In genomic region chr11:66078949-66079348, GRCh38 we compare ENCODE assay signal across 10 cellular contexts. TPM values are rescaled to one million over a fixed set of nuclear protein-coding genes. Genes with fewer than 3 reads are reported as not detected.
DNase-seq lines count a peak whose midpoint lies in the region; ATAC-seq and TF ChIP-seq lines count a peak whose summit lies in the region.
"Not testable (repeated sequence)": the region's sequence is repeated elsewhere in the genome, so short reads cannot be mapped to it uniquely, and the experiment has no call there.
"Had no signal": no experiment of that assay in that cellular context is flagged by ENCODE, and none has a peak within 500 bp of the region (broad histone marks: within the 10 kb centered on the region; RNA-seq: fewer than 3 reads in every experiment).

No MANE protein-coding gene starts in this region.

- peak in 1 of 7 experiments; percentile 32 for DNase-seq in CD8-positive, alpha-beta T cell
- DNase-seq in RPMI8226 = peak; percentile 72
- not testable (repeated sequence) for DNase-seq in activated CD4-positive, alpha-beta T cell treated with anti-CD3 and anti-CD28 coated beads, Interleukin-2, amount 10 ng/mL, durations not matched to agents 7 days and 5 days; central memory CD8-positive, alpha-beta T cell (ENCODE audit: low spot score in 2 of 2); trophoblast cell
- DNase-seq in activated naive CD4-positive, alpha-beta T cell treated with anti-CD3 and anti-CD28 coated beads for 36 hours = peak; percentile 47
- DNase-seq in mesenchymal stem cell = peak; percentile 40

- H4K12ac ChIP-seq in trophoblast cell (ENCODE audit: low read depth, low read length) = not testable (repeated sequence)

- H3K9me3 Mint-ChIP-seq in CD8-positive, alpha-beta T cell; activated CD4-positive, alpha-beta T cell treated with anti-CD3 and anti-CD28 coated beads, Interleukin-2, amount 10 ng/mL, durations not matched to agents 7 days and 5 days; activated naive CD4-positive, alpha-beta T cell treated with anti-CD3 and anti-CD28 coated beads for 36 hours; central memory CD8-positive, alpha-beta T cell: not testable (repeated sequence)

- not testable (repeated sequence) for H3K4ac ChIP-seq in mesenchymal stem cell (ENCODE audit: low read depth in 1 of 2, low read length in 2 of 2)
- H3K4ac ChIP-seq in trophoblast cell (ENCODE audit: low read depth, low read length) = peak overlapping the region; percentile 64

- POLR2A ChIA-PET in CD8-positive, alpha-beta T cell (lab: Charles Lee) = interaction anchor here (0.6 to 1.5 kb wide), 4 partner anchors 12 to 581 kb away, joined by 3 to 5 read pairs (median 4); no protein-coding TSS in a partner anchor
- POLR2A ChIA-PET in activated CD4-positive, alpha-beta T cell treated with anti-CD3 and anti-CD28 coated beads, Interleukin-2, amount 10 ng/mL, durations not matched to agents 7 days and 5 days (lab: Charles Lee) = interaction anchor here (0.6 kb wide), 1 partner anchor 83 kb away, joined by 4 read pairs; no protein-coding TSS in a partner anchor

- H2BK12ac ChIP-seq in mesenchymal stem cell (ENCODE audit: low read length in 2 of 2); trophoblast cell (ENCODE audit: low read length): not testable (repeated sequence)

- H3K4me2 ChIP-seq in mesenchymal stem cell (ENCODE audit: low read length, poor library complexity, severe bottlenecking); trophoblast cell (ENCODE audit: low read length): not testable (repeated sequence)

- H2AK5ac ChIP-seq in mesenchymal stem cell (ENCODE audit: low read length, severe bottlenecking); trophoblast cell (ENCODE audit: low read length): not testable (repeated sequence)

- not testable (repeated sequence) for H2AFZ ChIP-seq in mesenchymal stem cell (ENCODE audit: low read depth, low read length); trophoblast cell (ENCODE audit: insufficient read depth, low read length, poor library complexity)

- H3K27me3 ChIP-seq in CD8-positive, alpha-beta T cell (ENCODE audit: insufficient read depth, low read length); mesenchymal stem cell (ENCODE audit: control insufficient read depth in 1 of 2, insufficient read depth in 1 of 2, low read length in 2 of 2); trophoblast cell (ENCODE audit: insufficient read depth, low read length): not testable (repeated sequence)

- not testable (repeated sequence) for TF ChIP-seq CTCF in CD8-positive, alpha-beta T cell (IDR thresholded peaks at IDR 0.05)

- H3K36me3 ChIP-seq in CD8-positive, alpha-beta T cell (ENCODE audit: insufficient read depth, low read length); trophoblast cell (ENCODE audit: control insufficient read depth in 1 of 2, insufficient read depth in 2 of 2, low read length in 2 of 2): not testable (repeated sequence)
- H3K36me3 ChIP-seq in mesenchymal stem cell (ENCODE audit: control insufficient read depth in 1 of 2, insufficient read depth in 2 of 2, low read depth in 1 of 2, low read length in 2 of 2) = peaks cover 11 to 17% of the 10 kb centered on the region in 2 experiments

- not testable (repeated sequence) for H3K79me2 ChIP-seq in trophoblast cell (ENCODE audit: control insufficient read depth, insufficient read depth, low read length, poor library complexity)

- not testable (repeated sequence) for ATAC-seq in CD8-positive, alpha-beta T cell; central memory CD8-positive, alpha-beta T cell (replicated peaks; ENCODE audit: extremely low read depth, poor library complexity, severe bottlenecking)

- H3K4me3 Mint-ChIP-seq in CD8-positive, alpha-beta T cell = peak overlapping the region; percentile 32
- H3K4me3 Mint-ChIP-seq in activated CD4-positive, alpha-beta T cell treated with anti-CD3 and anti-CD28 coated beads, Interleukin-2, amount 10 ng/mL, durations not matched to agents 7 days and 5 days; activated naive CD4-positive, alpha-beta T cell treated with anti-CD3 and anti-CD28 coated beads for 36 hours; central memory CD8-positive, alpha-beta T cell: not testable (repeated sequence)

- intact Hi-C loops in CD8-positive, alpha-beta T cell (cut with DNase I, micrococcal nuclease) = loop anchor here in 1 of 2 experiments (10.0 kb wide), 1 partner anchor 206 kb away; the partner anchor contains the start of gene YIF1A
- intact Hi-C loops in activated naive CD4-positive, alpha-beta T cell treated with anti-CD3 and anti-CD28 coated beads for 36 hours (cut with micrococcal nuclease) = not testable (repeated sequence)

- H3K14ac ChIP-seq in mesenchymal stem cell (ENCODE audit: low read length in 2 of 2); trophoblast cell (ENCODE audit: low read length): not testable (repeated sequence)

- H2BK15ac ChIP-seq in mesenchymal stem cell (ENCODE audit: low read depth, poor library complexity, severe bottlenecking) = not testable (repeated sequence)

- H3K36me3 Mint-ChIP-seq in CD8-positive, alpha-beta T cell = peaks cover 45% of the 10 kb centered on the region
- H3K36me3 Mint-ChIP-seq in activated CD4-positive, alpha-beta T cell treated with anti-CD3 and anti-CD28 coated beads, Interleukin-2, amount 10 ng/mL, durations not matched to agents 7 days and 5 days (ENCODE audit: low read depth) = peaks cover 68% of the 10 kb centered on the region
- H3K36me3 Mint-ChIP-seq in activated naive CD4-positive, alpha-beta T cell treated with anti-CD3 and anti-CD28 coated beads for 36 hours (ENCODE audit: low read depth) = peaks cover 25% of the 10 kb centered on the region
- H3K36me3 Mint-ChIP-seq in central memory CD8-positive, alpha-beta T cell (ENCODE audit: insufficient read depth) = peaks cover 31% of the 10 kb centered on the region

- H3K4me3 ChIP-seq in CD8-positive, alpha-beta T cell (ENCODE audit: low read depth, low read length); mesenchymal stem cell (ENCODE audit: insufficient read depth in 1 of 2, low read depth in 1 of 2, low read length in 2 of 2); trophoblast cell (ENCODE audit: low read depth, low read length): not testable (repeated sequence)

- H4K91ac ChIP-seq in mesenchymal stem cell (ENCODE audit: low read length); trophoblast cell (ENCODE audit: low read depth, low read length): not testable (repeated sequence)

- H3K4me1 ChIP-seq in CD8-positive, alpha-beta T cell (ENCODE audit: insufficient read depth, low read length) = peaks cover 80% of the 10 kb centered on the region
- H3K4me1 ChIP-seq in mesenchymal stem cell (ENCODE audit: control insufficient read depth, insufficient read depth, low read depth, low read length) (peaks cover 12% of the 10 kb centered on the region), trophoblast cell (ENCODE audit: control insufficient read depth in 1 of 2, insufficient read depth in 2 of 2, low read length in 2 of 2) (peaks cover 6 to 16% of the 10 kb centered on the region in 2 experiments)

- peaks cover 19% of the 10 kb centered on the region for H3K79me1 ChIP-seq in mesenchymal stem cell (replicated peaks; ENCODE audit: low read length, poor library complexity, severe bottlenecking)
- H3K79me1 ChIP-seq in trophoblast cell (ENCODE audit: low read length) = not testable (repeated sequence)

- H3K9ac ChIP-seq in mesenchymal stem cell (ENCODE audit: low read length); trophoblast cell (ENCODE audit: low read length): not testable (repeated sequence)

- not testable (repeated sequence) for H3K27me3 Mint-ChIP-seq in CD8-positive, alpha-beta T cell (ENCODE audit: low read depth); activated CD4-positive, alpha-beta T cell treated with anti-CD3 and anti-CD28 coated beads, Interleukin-2, amount 10 ng/mL, durations not matched to agents 7 days and 5 days; activated naive CD4-positive, alpha-beta T cell treated with anti-CD3 and anti-CD28 coated beads for 36 hours (ENCODE audit: low read depth); central memory CD8-positive, alpha-beta T cell

- not testable (repeated sequence) for H3K27ac ChIP-seq in CD8-positive, alpha-beta T cell (ENCODE audit: low read depth, low read length); mesenchymal stem cell (ENCODE audit: low read length, poor library complexity, severe bottlenecking); trophoblast cell (ENCODE audit: low read depth, low read length)

- H2BK120ac ChIP-seq in mesenchymal stem cell (ENCODE audit: low read depth, low read length); trophoblast cell (ENCODE audit: insufficient read depth, low read length, poor library complexity): not testable (repeated sequence)

- WGBS in mesenchymal stem cell = 83% methylated on average over 7 of the region's 7 CpGs
- no CpG with 5 or more reads among the region's 7 CpGs for WGBS in trophoblast cell (ENCODE audit: extremely low coverage, insufficient coverage, insufficient read length)

- not testable (repeated sequence) for H3K23ac ChIP-seq in mesenchymal stem cell (ENCODE audit: low read length in 2 of 2); trophoblast cell (ENCODE audit: low read length)

- H3K4me1 Mint-ChIP-seq in CD8-positive, alpha-beta T cell (ENCODE audit: low read depth) = peaks cover 87% of the 10 kb centered on the region
- peaks cover 78% of the 10 kb centered on the region for H3K4me1 Mint-ChIP-seq in activated CD4-positive, alpha-beta T cell treated with anti-CD3 and anti-CD28 coated beads, Interleukin-2, amount 10 ng/mL, durations not matched to agents 7 days and 5 days
- peaks cover 91% of the 10 kb centered on the region for H3K4me1 Mint-ChIP-seq in activated naive CD4-positive, alpha-beta T cell treated with anti-CD3 and anti-CD28 coated beads for 36 hours (ENCODE audit: low read depth)
- peaks cover 64% of the 10 kb centered on the region for H3K4me1 Mint-ChIP-seq in central memory CD8-positive, alpha-beta T cell

- H2BK5ac ChIP-seq in mesenchymal stem cell (ENCODE audit: low read depth, low read length, poor library complexity, severe bottlenecking); trophoblast cell (ENCODE audit: low read depth, low read length, poor library complexity): not testable (repeated sequence)

- H3K18ac ChIP-seq in mesenchymal stem cell (ENCODE audit: low read depth in 1 of 2, low read length in 2 of 2); trophoblast cell (ENCODE audit: low read length): not testable (repeated sequence)

- H4K8ac ChIP-seq in mesenchymal stem cell (ENCODE audit: low read length); trophoblast cell (ENCODE audit: low read depth, low read length): not testable (repeated sequence)

- CTCF ChIA-PET in CD8-positive, alpha-beta T cell (lab: Charles Lee) = interaction anchor here (1.2 to 4.6 kb wide), 3 partner anchors 11 to 55 kb away, joined by 3 to 38 read pairs (median 5); no protein-coding TSS in a partner anchor
- CTCF ChIA-PET in activated CD4-positive, alpha-beta T cell treated with anti-CD3 and anti-CD28 coated beads, Interleukin-2, amount 10 ng/mL, durations not matched to agents 7 days and 5 days (lab: Charles Lee) = interaction anchor here (5.4 kb wide), 1 partner anchor 9 kb away, joined by 36 read pairs; the partner anchor contains the start of gene PACS1
- CTCF ChIA-PET in activated naive CD4-positive, alpha-beta T cell treated with anti-CD3 and anti-CD28 coated beads for 36 hours (lab: Charles Lee) = interaction anchor here (0.7 to 7.1 kb wide), 6 partner anchors 10 to 330 kb away, joined by 3 to 61 read pairs (median 4); partner anchors contain the start of gene PACS1

- not testable (repeated sequence) for H3K9me3 ChIP-seq in CD8-positive, alpha-beta T cell (ENCODE audit: low read length); mesenchymal stem cell (ENCODE audit: control insufficient read depth, low read length); trophoblast cell (ENCODE audit: insufficient read depth, low read depth, low read length)

- peak overlapping the region; percentile 99 for H3K27ac Mint-ChIP-seq in CD8-positive, alpha-beta T cell
- peak overlapping the region; percentile 99 for H3K27ac Mint-ChIP-seq in activated CD4-positive, alpha-beta T cell treated with anti-CD3 and anti-CD28 coated beads, Interleukin-2, amount 10 ng/mL, durations not matched to agents 7 days and 5 days
- H3K27ac Mint-ChIP-seq in activated naive CD4-positive, alpha-beta T cell treated with anti-CD3 and anti-CD28 coated beads for 36 hours = peak overlapping the region; percentile 98
- H3K27ac Mint-ChIP-seq in central memory CD8-positive, alpha-beta T cell (ENCODE audit: low read depth) = peak overlapping the region; percentile 85

RNA-seq across cellular contexts. Expression of gene PACS1, which starts 8.9 kb away (rescaled TPM):
- 100 to 1,000 TPM; 161 to 176 TPM for total RNA-seq in CD8-positive, alpha-beta T cell
- total RNA-seq in activated CD4-positive, alpha-beta T cell treated with anti-CD3 and anti-CD28 coated beads, Interleukin-2, amount 10 ng/mL, durations not matched to agents 7 days and 5 days = 100 to 1,000 TPM; 109 TPM
- total RNA-seq in activated naive CD4-positive, alpha-beta T cell treated with anti-CD3 and anti-CD28 coated beads for 36 hours = 10 to 100 TPM; 77.8 to 80.7 TPM
- 52.9 TPM for polyA plus RNA-seq in mesenchymal stem cell (2013, experiment 1 of 2)
- 52.3 TPM for polyA plus RNA-seq in mesenchymal stem cell (2013, experiment 2 of 2)
- polyA plus RNA-seq in trophoblast cell (2013) = 63.7 and 65.0 TPM in 2 replicates

RNA-seq across cellular contexts. Expression of gene SF3B2, which starts 26.8 kb away (rescaled TPM):
- total RNA-seq in CD8-positive, alpha-beta T cell = 100 to 1,000 TPM; 196 to 217 TPM
- 100 to 1,000 TPM; 217 to 223 TPM for total RNA-seq in activated CD4-positive, alpha-beta T cell treated with anti-CD3 and anti-CD28 coated beads, Interleukin-2, amount 10 ng/mL, durations not matched to agents 7 days and 5 days
- 100 to 1,000 TPM; 319 to 321 TPM for total RNA-seq in activated naive CD4-positive, alpha-beta T cell treated with anti-CD3 and anti-CD28 coated beads for 36 hours
- polyA plus RNA-seq in mesenchymal stem cell (2013, experiment 1 of 2) = 117 TPM
- polyA plus RNA-seq in mesenchymal stem cell (2013, experiment 2 of 2) = 114 TPM
- 157 and 158 TPM in 2 replicates for polyA plus RNA-seq in trophoblast cell (2013)

RNA-seq across cellular contexts. Expression of gene GAL3ST3, which starts 30.0 kb away (rescaled TPM):
- total RNA-seq in CD8-positive, alpha-beta T cell = not detected
- total RNA-seq in activated CD4-positive, alpha-beta T cell treated with anti-CD3 and anti-CD28 coated beads, Interleukin-2, amount 10 ng/mL, durations not matched to agents 7 days and 5 days = not detected
- under 1 TPM in 1 of 2 experiments, not detected in 1; 0.17 TPM for total RNA-seq in activated naive CD4-positive, alpha-beta T cell treated with anti-CD3 and anti-CD28 coated beads for 36 hours
- 0.03 TPM for polyA plus RNA-seq in mesenchymal stem cell (2013, experiment 1 of 2)
- 0.04 TPM for polyA plus RNA-seq in mesenchymal stem cell (2013, experiment 2 of 2)
- 0.12 TPM in 2 replicates for polyA plus RNA-seq in trophoblast cell (2013)
- total RNA-seq: HepG2, PC-3 had no signal
- polyA plus RNA-seq: HepG2 had no signal

RNA-seq across cellular contexts. Expression of gene CATSPER1, which starts 52.7 kb away (rescaled TPM):
- not detected for total RNA-seq in CD8-positive, alpha-beta T cell
- not detected for total RNA-seq in activated CD4-positive, alpha-beta T cell treated with anti-CD3 and anti-CD28 coated beads, Interleukin-2, amount 10 ng/mL, durations not matched to agents 7 days and 5 days
- total RNA-seq in activated naive CD4-positive, alpha-beta T cell treated with anti-CD3 and anti-CD28 coated beads for 36 hours = not detected
- polyA plus RNA-seq in mesenchymal stem cell (2013, experiment 1 of 2) = 1.1 TPM
- 1.2 TPM for polyA plus RNA-seq in mesenchymal stem cell (2013, experiment 2 of 2)
- polyA plus RNA-seq in trophoblast cell (2013) = 0.04 TPM in 1 of 2 replicates, not detected in the other
- total RNA-seq: H9, HepG2 had no signal
